Comparison of ENCODE assay signal across 12 cellular contexts in the genomic region with DNA sequence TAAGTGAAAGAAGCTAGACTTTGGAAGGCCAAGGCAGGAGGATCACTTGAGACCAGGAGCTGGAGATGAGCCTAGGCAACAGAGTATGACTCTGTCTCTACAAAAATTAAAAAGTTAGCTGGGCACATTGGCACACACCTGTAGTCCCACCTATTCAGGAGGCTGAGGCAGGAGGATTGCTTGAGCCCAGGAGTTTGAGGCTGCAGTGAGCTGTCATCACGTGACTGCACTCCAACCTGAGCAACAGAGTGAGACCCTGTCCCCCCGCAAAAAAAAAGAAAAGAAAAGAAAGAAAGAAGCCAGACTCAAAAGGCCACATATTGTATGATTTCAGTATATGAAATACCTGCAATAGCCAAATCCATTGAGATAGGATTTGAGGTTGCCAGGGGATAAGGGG. TPM values are rescaled to one million over a fixed set of nuclear protein-coding genes. Genes with fewer than 3 reads are reported as not detected.
"Had no signal": no experiment of that assay in that cellular context is flagged by ENCODE, and none has a peak within 500 bp of the region (broad histone marks: within the 10 kb centered on the region; RNA-seq: fewer than 3 reads in every experiment).

No MANE protein-coding gene starts in this region.

- H2AFZ ChIP-seq: GM23248 had no signal

- ATAC-seq: GM23338, HCT116 had no signal

- H3K27ac ChIP-seq: GM23248 had no signal

- H3K9ac ChIP-seq: GM23248 had no signal

- H3K4me3 ChIP-seq: GM23248, GM23338, HAP-1 had no signal

- FAIRE-seq: H1, H54 had no signal

- DNase-seq: GM23248, GOT3, H7, H9, HCEC 1CT, HFFc6 had no signal

- H3K4me2 ChIP-seq: GM23338 had no signal

- H3K36me3 ChIP-seq: HAP-1 had no signal

RNA-seq across cellular contexts. Expression of a gene that starts 24.7 kb away (rescaled TPM):
- total RNA-seq: GM23248, GM23338, H1, H4, H7, H9, HFFc6 had no signal
- polyA plus RNA-seq: GM23248, GM23338 had no signal

RNA-seq across cellular contexts. Expression of a gene that starts 43.7 kb away (rescaled TPM):
- total RNA-seq: GM23248, H1, H4, H7, H9 had no signal
- polyA plus RNA-seq: GM23248, GM23338, H1 had no signal
